In the genomic region with DNA sequence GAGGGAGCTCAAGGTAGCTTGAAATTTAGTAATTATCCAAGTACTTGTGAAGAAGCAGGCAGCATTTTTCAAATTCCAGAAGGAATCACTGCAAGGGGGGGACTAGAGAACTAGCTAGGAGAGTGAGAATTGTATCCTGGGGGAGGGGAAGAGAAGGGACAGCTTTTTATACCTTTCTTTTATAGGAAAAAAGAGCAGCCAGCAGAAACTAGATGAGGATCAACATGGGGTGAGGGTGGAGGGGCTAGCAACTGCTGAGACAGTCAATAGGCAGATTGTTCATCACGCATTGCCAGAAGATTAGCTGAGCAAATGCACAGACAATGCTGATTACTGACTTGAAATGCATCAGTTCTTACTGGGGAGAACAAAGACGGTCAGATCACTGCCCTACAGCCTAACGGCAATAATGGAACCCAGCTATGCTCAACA, we compare ENCODE assay signal across 1 cellular context.
TF ChIP-seq lines count a peak whose summit lies in the region.

No MANE protein-coding gene starts in this region.

TF ChIP-seq in GM23338, 12 proteins besides CTCF, POLR2A, EP300 and RAD21 (continued from another document):
- TF ChIP-seq, protein P1, sequence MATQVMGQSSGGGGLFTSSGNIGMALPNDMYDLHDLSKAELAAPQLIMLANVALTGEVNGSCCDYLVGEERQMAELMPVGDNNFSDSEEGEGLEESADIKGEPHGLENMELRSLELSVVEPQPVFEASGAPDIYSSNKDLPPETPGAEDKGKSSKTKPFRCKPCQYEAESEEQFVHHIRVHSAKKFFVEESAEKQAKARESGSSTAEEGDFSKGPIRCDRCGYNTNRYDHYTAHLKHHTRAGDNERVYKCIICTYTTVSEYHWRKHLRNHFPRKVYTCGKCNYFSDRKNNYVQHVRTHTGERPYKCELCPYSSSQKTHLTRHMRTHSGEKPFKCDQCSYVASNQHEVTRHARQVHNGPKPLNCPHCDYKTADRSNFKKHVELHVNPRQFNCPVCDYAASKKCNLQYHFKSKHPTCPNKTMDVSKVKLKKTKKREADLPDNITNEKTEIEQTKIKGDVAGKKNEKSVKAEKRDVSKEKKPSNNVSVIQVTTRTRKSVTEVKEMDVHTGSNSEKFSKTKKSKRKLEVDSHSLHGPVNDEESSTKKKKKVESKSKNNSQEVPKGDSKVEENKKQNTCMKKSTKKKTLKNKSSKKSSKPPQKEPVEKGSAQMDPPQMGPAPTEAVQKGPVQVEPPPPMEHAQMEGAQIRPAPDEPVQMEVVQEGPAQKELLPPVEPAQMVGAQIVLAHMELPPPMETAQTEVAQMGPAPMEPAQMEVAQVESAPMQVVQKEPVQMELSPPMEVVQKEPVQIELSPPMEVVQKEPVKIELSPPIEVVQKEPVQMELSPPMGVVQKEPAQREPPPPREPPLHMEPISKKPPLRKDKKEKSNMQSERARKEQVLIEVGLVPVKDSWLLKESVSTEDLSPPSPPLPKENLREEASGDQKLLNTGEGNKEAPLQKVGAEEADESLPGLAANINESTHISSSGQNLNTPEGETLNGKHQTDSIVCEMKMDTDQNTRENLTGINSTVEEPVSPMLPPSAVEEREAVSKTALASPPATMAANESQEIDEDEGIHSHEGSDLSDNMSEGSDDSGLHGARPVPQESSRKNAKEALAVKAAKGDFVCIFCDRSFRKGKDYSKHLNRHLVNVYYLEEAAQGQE (IDR thresholded peaks at IDR 0.05; ENCODE audit: unreplicated experiment) = no peak
- TF ChIP-seq, protein P2, sequence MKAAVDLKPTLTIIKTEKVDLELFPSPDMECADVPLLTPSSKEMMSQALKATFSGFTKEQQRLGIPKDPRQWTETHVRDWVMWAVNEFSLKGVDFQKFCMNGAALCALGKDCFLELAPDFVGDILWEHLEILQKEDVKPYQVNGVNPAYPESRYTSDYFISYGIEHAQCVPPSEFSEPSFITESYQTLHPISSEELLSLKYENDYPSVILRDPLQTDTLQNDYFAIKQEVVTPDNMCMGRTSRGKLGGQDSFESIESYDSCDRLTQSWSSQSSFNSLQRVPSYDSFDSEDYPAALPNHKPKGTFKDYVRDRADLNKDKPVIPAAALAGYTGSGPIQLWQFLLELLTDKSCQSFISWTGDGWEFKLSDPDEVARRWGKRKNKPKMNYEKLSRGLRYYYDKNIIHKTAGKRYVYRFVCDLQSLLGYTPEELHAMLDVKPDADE (IDR thresholded peaks at IDR 0.05) = no peak
- no peak for TF ChIP-seq EZH2 (IDR thresholded peaks at IDR 0.05; ENCODE audit: low read depth, unreplicated experiment)
- peak; percentile 53; the same call in 1 of the 2 replicates for TF ChIP-seq ZNF114 (CRISPR knock-in tag; IDR thresholded peaks at IDR 0.05)
- TF ChIP-seq NANOG (IDR thresholded peaks at IDR 0.05; ENCODE audit: borderline replicate concordance) = peak; percentile 18; the same call in 1 of the 2 replicates
